Comparison of ENCODE assay signal across 8 cellular contexts in genomic region chr6:108564178-108564577, GRCh38. TPM values are rescaled to one million over a fixed set of nuclear protein-coding genes. Genes with fewer than 3 reads are reported as not detected.
A peak's percentile ranks its signal among the peaks of the same experiment; 100 is the strongest.
DNase-seq lines count a peak whose midpoint lies in the region; ATAC-seq and TF ChIP-seq lines count a peak whose summit lies in the region.

No MANE protein-coding gene starts in this region.

- H3K4me3 Mint-ChIP-seq in activated naive CD4-positive, alpha-beta T cell treated with anti-CD3 and anti-CD28 coated beads for 36 hours = no peak overlapping the region
- H3K4me3 Mint-ChIP-seq in activated naive CD4-positive, alpha-beta T cell treated with anti-CD3 and anti-CD28 coated beads, Interleukin-2, amount 10 ng/mL, durations not matched to agents 7 days and 5 days = no peak overlapping the region
- no peak overlapping the region for H3K4me3 Mint-ChIP-seq in activated CD4-positive, alpha-beta memory T cell treated with anti-CD3 and anti-CD28 coated beads for 36 hours

- no peak for TF ChIP-seq POLR2A in tibial nerve (IDR thresholded peaks at IDR 0.05)

- H3K9me3 Mint-ChIP-seq in activated naive CD4-positive, alpha-beta T cell treated with anti-CD3 and anti-CD28 coated beads for 36 hours = no peaks in the 10 kb centered on the region
- no peaks in the 10 kb centered on the region for H3K9me3 Mint-ChIP-seq in activated naive CD4-positive, alpha-beta T cell treated with anti-CD3 and anti-CD28 coated beads, Interleukin-2, amount 10 ng/mL, durations not matched to agents 7 days and 5 days
- H3K9me3 Mint-ChIP-seq in activated CD4-positive, alpha-beta memory T cell treated with anti-CD3 and anti-CD28 coated beads for 36 hours = no peaks in the 10 kb centered on the region

- peaks cover 50% of the 10 kb centered on the region for H3K4me1 Mint-ChIP-seq in activated naive CD4-positive, alpha-beta T cell treated with anti-CD3 and anti-CD28 coated beads for 36 hours (ENCODE audit: low read depth)
- peaks cover 60% of the 10 kb centered on the region for H3K4me1 Mint-ChIP-seq in activated naive CD4-positive, alpha-beta T cell treated with anti-CD3 and anti-CD28 coated beads, Interleukin-2, amount 10 ng/mL, durations not matched to agents 7 days and 5 days
- peaks cover 62% of the 10 kb centered on the region for H3K4me1 Mint-ChIP-seq in activated CD4-positive, alpha-beta memory T cell treated with anti-CD3 and anti-CD28 coated beads for 36 hours (ENCODE audit: low read depth)

- H3K79me2 ChIP-seq in hepatocyte = peaks cover 74% of the 10 kb centered on the region

- H3K27ac ChIP-seq in hepatocyte = peak overlapping the region; percentile 24
- H3K27ac ChIP-seq in tibial nerve = peak overlapping the region; percentile 21 to 100 (median 80)

- peak overlapping the region; percentile 89 for H3K4me2 ChIP-seq in hepatocyte

- H3K4me1 ChIP-seq in hepatocyte (ENCODE audit: insufficient read depth) (peaks cover 27% of the 10 kb centered on the region), tibial nerve (peaks cover 0 to 63% (median 45%) of the 10 kb centered on the region in 4 donors)

- WGBS in hepatocyte (ENCODE audit: low lambda C conversion rate, missing lambda C conversion rate) = 72% methylated on average over 3 of the region's 3 CpGs
- WGBS in tibial nerve, 2 donors = 11 to 23% methylated on average over 3 of the region's 3 CpGs

- no peak for ATAC-seq in GM21529 (IDR thresholded peaks at IDR 0.05; ENCODE audit: unreplicated experiment)

- H3K36me3 Mint-ChIP-seq in activated naive CD4-positive, alpha-beta T cell treated with anti-CD3 and anti-CD28 coated beads for 36 hours (ENCODE audit: low read depth) = peaks cover 5% of the 10 kb centered on the region
- H3K36me3 Mint-ChIP-seq in activated naive CD4-positive, alpha-beta T cell treated with anti-CD3 and anti-CD28 coated beads, Interleukin-2, amount 10 ng/mL, durations not matched to agents 7 days and 5 days = peaks cover 41% of the 10 kb centered on the region
- H3K36me3 Mint-ChIP-seq in activated CD4-positive, alpha-beta memory T cell treated with anti-CD3 and anti-CD28 coated beads for 36 hours = peaks cover 31% of the 10 kb centered on the region

- H4K20me1 ChIP-seq in hepatocyte (ENCODE audit: insufficient read depth, poor library complexity, severe bottlenecking) = peaks cover 72% of the 10 kb centered on the region

- no peaks in the 10 kb centered on the region for H3K27me3 ChIP-seq in hepatocyte
- H3K27me3 ChIP-seq in tibial nerve = no peaks in the 10 kb centered on the region

- H3K4me3 ChIP-seq in hepatocyte (peak overlapping the region; percentile 75), tibial nerve (peak overlapping the region in 3 of 4 donors; percentile 20 to 74 (median 70))

- H3K9me3 ChIP-seq in hepatocyte (ENCODE audit: low read depth) (no peaks in the 10 kb centered on the region), tibial nerve (no peaks in the 10 kb centered on the region)

- no peak overlapping the region for H3K27ac Mint-ChIP-seq in activated naive CD4-positive, alpha-beta T cell treated with anti-CD3 and anti-CD28 coated beads for 36 hours
- no peak overlapping the region for H3K27ac Mint-ChIP-seq in activated naive CD4-positive, alpha-beta T cell treated with anti-CD3 and anti-CD28 coated beads, Interleukin-2, amount 10 ng/mL, durations not matched to agents 7 days and 5 days
- peak overlapping the region; percentile 11 for H3K27ac Mint-ChIP-seq in activated CD4-positive, alpha-beta memory T cell treated with anti-CD3 and anti-CD28 coated beads for 36 hours

- peak in 1 of 2 donors; percentile 30 for TF ChIP-seq EP300 in tibial nerve (IDR thresholded peaks at IDR 0.05)

- TF ChIP-seq CTCF in hepatocyte (IDR thresholded peaks at IDR 0.05; ENCODE audit: poor library complexity) (no peak), tibial nerve (IDR thresholded peaks at IDR 0.05) (peak in 1 of 5 experiments; percentile 15)

- no peak overlapping the region for H2AFZ ChIP-seq in hepatocyte

- POLR2A ChIA-PET in activated CD4-positive, alpha-beta memory T cell treated with anti-CD3 and anti-CD28 coated beads for 36 hours (lab: Charles Lee) = no interaction called here

- H3K27me3 Mint-ChIP-seq in activated naive CD4-positive, alpha-beta T cell treated with anti-CD3 and anti-CD28 coated beads for 36 hours (ENCODE audit: low read depth) = peaks cover 10% of the 10 kb centered on the region
- H3K27me3 Mint-ChIP-seq in activated naive CD4-positive, alpha-beta T cell treated with anti-CD3 and anti-CD28 coated beads, Interleukin-2, amount 10 ng/mL, durations not matched to agents 7 days and 5 days = peaks cover 24% of the 10 kb centered on the region
- no peaks in the 10 kb centered on the region for H3K27me3 Mint-ChIP-seq in activated CD4-positive, alpha-beta memory T cell treated with anti-CD3 and anti-CD28 coated beads for 36 hours

- H3K36me3 ChIP-seq in hepatocyte (replicated peaks; ENCODE audit: insufficient read depth, low read depth) (no peaks in the 10 kb centered on the region), tibial nerve (peaks cover 0 to 35% (median 3%) of the 10 kb centered on the region in 3 donors)

- no peaks in the 10 kb centered on the region for H3K9me2 ChIP-seq in hepatocyte (replicated peaks; ENCODE audit: insufficient read depth)

- CTCF ChIA-PET in activated naive CD4-positive, alpha-beta T cell treated with anti-CD3 and anti-CD28 coated beads for 36 hours (lab: Charles Lee) = interaction anchor here (0.6 kb wide), 3 partner anchors 239 to 272 kb away, joined by 3 to 5 read pairs (median 3); no protein-coding TSS in a partner anchor
- CTCF ChIA-PET in activated naive CD4-positive, alpha-beta T cell treated with anti-CD3 and anti-CD28 coated beads, Interleukin-2, amount 10 ng/mL, durations not matched to agents 7 days and 5 days (lab: Charles Lee) = no interaction called here
- CTCF ChIA-PET in activated CD4-positive, alpha-beta memory T cell treated with anti-CD3 and anti-CD28 coated beads for 36 hours (lab: Charles Lee) = interaction anchor here (0.6 kb wide), 1 partner anchor 359 kb away, joined by 3 read pairs; no protein-coding TSS in a partner anchor

- DNase-seq in activated naive CD4-positive, alpha-beta T cell treated with anti-CD3 and anti-CD28 coated beads for 36 hours = peak; percentile 22
- DNase-seq in activated naive CD4-positive, alpha-beta T cell treated with anti-CD3 and anti-CD28 coated beads, Interleukin-2, amount 10 ng/mL, durations not matched to agents 7 days and 5 days = no peak
- no peak for DNase-seq in activated CD4-positive, alpha-beta memory T cell treated with anti-CD3 and anti-CD28 coated beads for 36 hours
- DNase-seq in hepatocyte (ENCODE audit: low spot score) (no peak), tibial nerve (ENCODE audit: low spot score in 2 of 2) (no peak), COR-L47 (lab: John Stamatoyannopoulos, UW) (no peak)
- DNase-seq in activated CD4-positive, CD25-positive, alpha-beta regulatory T cell treated with anti-CD3 and anti-CD28 coated beads, Interleukin-2, amount 50 U/mL, for 72 hours = no peak

- intact Hi-C loops in activated naive CD4-positive, alpha-beta T cell treated with anti-CD3 and anti-CD28 coated beads for 36 hours (cut with micrococcal nuclease) = loop anchor here (2.0 to 10.0 kb wide), 2 partner anchors 17 to 839 kb away; no protein-coding TSS in a partner anchor
- intact Hi-C loops in activated CD4-positive, alpha-beta memory T cell treated with anti-CD3 and anti-CD28 coated beads for 36 hours (cut with micrococcal nuclease) = loop anchor here (2.0 to 5.0 kb wide), 2 partner anchors 319 to 893 kb away; partner anchors contain the start of gene MICAL1

RNA-seq across cellular contexts. Expression of gene FOXO3, which starts 3.5 kb away (rescaled TPM):
- total RNA-seq in activated naive CD4-positive, alpha-beta T cell treated with anti-CD3 and anti-CD28 coated beads for 36 hours = 1 to 10 TPM; 3.1 to 3.6 TPM
- total RNA-seq in activated CD4-positive, alpha-beta memory T cell treated with anti-CD3 and anti-CD28 coated beads for 36 hours = 1 to 10 TPM; 5.4 to 6.5 TPM
- total RNA-seq in hepatocyte = 51.0 and 54.9 TPM in 2 replicates
- 44.6 and 50.1 TPM in 2 replicates for polyA plus RNA-seq in hepatocyte
- 100 to 1,000 TPM; 146 to 200 (median 166) TPM for total RNA-seq in tibial nerve
